In the genomic region with DNA sequence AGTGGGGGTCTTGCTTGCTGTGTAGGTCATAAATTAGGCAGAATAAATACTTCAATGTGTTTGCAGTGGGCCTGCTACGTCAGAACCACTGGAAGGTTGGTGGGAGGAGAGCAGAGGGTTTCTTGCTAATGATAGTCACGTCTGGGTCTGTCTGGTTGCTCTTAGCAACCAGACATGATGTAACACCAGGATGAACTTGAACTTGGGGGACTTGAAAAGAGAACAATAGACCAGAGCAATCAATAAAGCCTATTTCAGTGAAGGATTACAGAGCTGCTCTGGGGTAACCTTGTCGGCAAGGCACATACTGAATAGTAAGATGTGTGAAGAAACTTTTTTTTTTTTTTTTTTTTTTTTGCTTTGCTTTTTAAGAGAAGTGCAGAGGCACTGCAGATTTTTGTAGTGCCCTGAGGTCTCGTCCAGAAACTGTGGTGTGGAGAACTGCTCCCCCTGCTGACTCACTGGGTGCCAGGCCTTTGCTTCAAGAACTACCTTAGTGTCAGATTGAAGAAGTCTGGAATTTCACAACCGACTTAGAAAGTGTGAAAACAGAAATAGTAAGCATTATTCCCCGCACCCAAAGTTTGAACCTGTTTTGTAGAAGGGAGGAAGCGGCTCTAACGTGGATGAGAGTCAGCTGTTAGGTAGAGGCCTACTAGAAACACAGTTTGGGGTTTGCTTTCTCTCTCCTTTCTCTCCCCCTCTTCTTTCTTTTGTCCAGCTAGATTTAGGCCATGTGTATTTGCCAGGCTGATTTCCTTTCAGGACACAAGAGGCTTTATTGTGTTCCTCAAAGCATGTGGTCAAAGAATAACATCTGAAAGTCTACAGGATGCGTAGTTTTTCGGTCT, we compare ENCODE assay signal across 8 cellular contexts.
DNase-seq lines count a peak whose midpoint lies in the region; ATAC-seq and TF ChIP-seq lines count a peak whose summit lies in the region.

No MANE protein-coding gene starts in this region.

- no peak for TF ChIP-seq POLR2A in gastrocnemius medialis (IDR thresholded peaks at IDR 0.05)

- DNase-seq in GM10248 (ENCODE audit: extremely low spot score) (peak; percentile 45), NCI-H2029 (lab: John Stamatoyannopoulos, UW) (peak; percentile 87), T-helper 22 cell (ENCODE audit: low read depth) (peak; percentile 24), astrocyte of the hippocampus (ENCODE audit: low read depth, low spot score) (peak; percentile 96), hippocampal formation (lab: John Stamatoyannopoulos, UW) (peak; percentile 74 to 91), gastrocnemius medialis (peak; percentile 85 to 89)

- CTCF ChIA-PET in GM10248 (lab: Yijun Ruan, JAX) = interaction anchor here (0.8 to 2.0 kb wide), 7 partner anchors 11 to 1482 kb away, joined by 3 to 6 read pairs (median 3); no protein-coding TSS in a partner anchor

- TF ChIP-seq CTCF in GM10248 (IDR thresholded peaks at IDR 0.05; ENCODE audit: control extremely low read depth, extremely low read depth, low read depth, missing control alignments) (peak; percentile 78), gastrocnemius medialis (IDR thresholded peaks at IDR 0.05 in 4 of 5, conservative IDR thresholded peaks at IDR 0.05 in 1 of 5) (peak; percentile 65 to 82 (median 73))

- peak; percentile 89 for ATAC-seq in HG02870 (IDR thresholded peaks at IDR 0.05; ENCODE audit: unreplicated experiment)
- ATAC-seq in gastrocnemius medialis = peak; percentile 71 to 75
- ATAC-seq in HG03196 (IDR thresholded peaks at IDR 0.05; ENCODE audit: unreplicated experiment) = no peak

- peaks cover 0 to 6% of the 10 kb centered on the region in 2 donors for H3K36me3 ChIP-seq in gastrocnemius medialis

- in situ Hi-C loops in gastrocnemius medialis (cut with MboI; ENCODE audit: low sequenced_read_pairs in 4 of 4) = loop anchor here (5.0 to 25.0 kb wide), 5 partner anchors 406 to 616 kb away; no protein-coding TSS in a partner anchor

- peak overlapping the region; percentile 70 to 82 (median 73) for H3K27ac ChIP-seq in gastrocnemius medialis

- H3K9me3 ChIP-seq in gastrocnemius medialis = no peaks in the 10 kb centered on the region

- no peak overlapping the region for H3K4me3 ChIP-seq in gastrocnemius medialis

- intact Hi-C loops in gastrocnemius medialis (cut with DNase I; ENCODE audit: low total_unique reads) = loop anchor here (1.0 to 5.0 kb wide), 6 partner anchors 115 to 601 kb away; no protein-coding TSS in a partner anchor

- no peaks in the 10 kb centered on the region for H3K27me3 ChIP-seq in gastrocnemius medialis

- H3K4me1 ChIP-seq in gastrocnemius medialis = peaks cover 60 to 61% of the 10 kb centered on the region in 2 donors

- POLR2A ChIA-PET in GM10248 (lab: Yijun Ruan, JAX) = no interaction called here

Comparison
In these comparisons a context has a peak if more than half of its experiments do, and no peak if none do; other contexts are left out.
1. DNase-seq: peak in every context shown above with its lines; median percentile 96 in astrocyte of the hippocampus; 87 in NCI-H2029; 87 in gastrocnemius medialis; 82 in hippocampal formation; 45 in GM10248; 24 in T-helper 22 cell.